Comparison of ENCODE assay signal across 11 cellular contexts in genomic region chr14:22163051-22163450, GRCh38.
DNase-seq lines count a peak whose midpoint lies in the region; ATAC-seq, FAIRE-seq and TF ChIP-seq lines count a peak whose summit lies in the region.
"Had no signal": no experiment of that assay in that cellular context is flagged by ENCODE, and none has a peak within 500 bp of the region (broad histone marks: within the 10 kb centered on the region; RNA-seq: fewer than 3 reads in every experiment).

No MANE protein-coding gene starts in this region.

- H3K4me3 ChIP-seq in GM06990 (replicated peaks; ENCODE audit: low read depth, low read length) (no peak overlapping the region), epithelial cell of proximal tubule (ENCODE audit: low read depth, low read length) (no peak overlapping the region)
- H3K4me3 ChIP-seq: vagina had no signal

- DNase-seq in GM06990 (ENCODE audit: extremely low read depth, insufficient read length), result no peak
- peak; percentile 10 for DNase-seq in RCC 7860 (ENCODE audit: low spot score)
- no peak for DNase-seq in epithelial cell of proximal tubule (ENCODE audit: low read depth)
- DNase-seq in SIG-M5 (lab: John Stamatoyannopoulos, UW), result no peak
- DNase-seq in RKO (ENCODE audit: low spot score), result no peak
- DNase-seq: NCI-H748 treated with DMSO at 0.1 percent for 48 hours; stimulated activated CD4-positive, alpha-beta T cell treated with anti-CD3 and anti-CD28 coated beads, Interleukin-1b, Interleukin-23, amount 100 ng/mL, for 48 hours had no signal

- no peaks in the 10 kb centered on the region for H3K27me3 ChIP-seq in GM06990 (replicated peaks; ENCODE audit: control insufficient read depth, insufficient read depth, low read length)
- H3K27me3 ChIP-seq: vagina had no signal

- peak; percentile 15 for TF ChIP-seq CTCF in GM06990 (IDR thresholded peaks at IDR 0.05; ENCODE audit: insufficient read depth, low read length, poor library complexity, severe bottlenecking)
- peak; percentile 55 for TF ChIP-seq CTCF in epithelial cell of proximal tubule (conservative IDR thresholded peaks at IDR 0.05; ENCODE audit: low read depth, low read length)

- ATAC-seq in HG03457 (IDR thresholded peaks at IDR 0.05; ENCODE audit: unreplicated experiment) (no peak), GM18517 (IDR thresholded peaks at IDR 0.05; ENCODE audit: unreplicated experiment) (no peak)

- H3K36me3 ChIP-seq in GM06990 (ENCODE audit: control insufficient read depth, insufficient read depth, low read length), result no peaks in the 10 kb centered on the region
- H3K36me3 ChIP-seq: vagina had no signal

- FAIRE-seq in A204.1 (lab: Jason Lieb, UNC) (peak; percentile 14), RCC 7860 (lab: Jason Lieb, UNC) (no peak)
